In genomic region chr6:152980656-152981055, GRCh38 we compare ENCODE assay signal across 11 cellular contexts. TPM values are rescaled to one million over a fixed set of nuclear protein-coding genes. Genes with fewer than 3 reads are reported as not detected.
DNase-seq lines count a peak whose midpoint lies in the region; ATAC-seq and TF ChIP-seq lines count a peak whose summit lies in the region.
"Had no signal": no experiment of that assay in that cellular context is flagged by ENCODE, and none has a peak within 500 bp of the region (broad histone marks: within the 10 kb centered on the region; RNA-seq: fewer than 3 reads in every experiment).

No MANE protein-coding gene starts in this region.

- H3K36me3 ChIP-seq in BLaER1 (peaks cover 36% of the 10 kb centered on the region), HAP-1 (replicated peaks) (peaks cover 29% of the 10 kb centered on the region), testis (ENCODE audit: low read depth, missing control alignments) (no peaks in the 10 kb centered on the region)
- H3K36me3 ChIP-seq: uterus had no signal

- H3K4me1 Mint-ChIP-seq in activated CD8-positive, alpha-beta T cell treated with anti-CD3 and anti-CD28 coated beads for 36 hours (ENCODE audit: low read depth), result peaks cover 48% of the 10 kb centered on the region
- H3K4me1 Mint-ChIP-seq in immature natural killer cell, result peaks cover 38 to 55% of the 10 kb centered on the region in 2 donors

- H3K9me3 ChIP-seq in BLaER1 (no peaks in the 10 kb centered on the region), HAP-1 (no peaks in the 10 kb centered on the region), testis (no peaks in the 10 kb centered on the region)
- H3K9me3 ChIP-seq: uterus had no signal

- peaks cover 71% of the 10 kb centered on the region for H4K20me1 ChIP-seq in BLaER1

- CTCF ChIA-PET in activated CD8-positive, alpha-beta T cell treated with anti-CD3 and anti-CD28 coated beads for 36 hours (lab: Charles Lee), result interaction anchor here (1.3 kb wide), 1 partner anchor 11 kb away, joined by 3 read pairs; no protein-coding TSS in a partner anchor

- H3K4me3 ChIP-seq in BLaER1 (peak overlapping the region; percentile 97), HAP-1 (peak overlapping the region; percentile 72), testis (no peak overlapping the region)
- H3K4me3 ChIP-seq: uterus had no signal

- in situ Hi-C loops in HAP-1 (cut with MboI; ENCODE audit: low sequenced_read_pairs), result loop anchor here (25.0 kb wide), 1 partner anchor 1518 kb away; the partner anchor contains the start of gene RMND1

- POLR2A ChIA-PET in activated CD8-positive, alpha-beta T cell treated with anti-CD3 and anti-CD28 coated beads for 36 hours (lab: Charles Lee), result interaction anchor here (1.0 kb wide), 1 partner anchor 38 kb away, joined by 3 read pairs; no protein-coding TSS in a partner anchor

- no peaks in the 10 kb centered on the region for H3K9me3 Mint-ChIP-seq in activated CD8-positive, alpha-beta T cell treated with anti-CD3 and anti-CD28 coated beads for 36 hours
- H3K9me3 Mint-ChIP-seq in immature natural killer cell, result no peaks in the 10 kb centered on the region

- no peak for ATAC-seq in activated CD8-positive, alpha-beta T cell treated with anti-CD3 and anti-CD28 coated beads for 36 hours
- ATAC-seq in HG03571 (IDR thresholded peaks at IDR 0.05; ENCODE audit: unreplicated experiment), result no peak

- H3K27ac ChIP-seq in BLaER1 (0 out of 2 replicates have a peak overlapping the region, but pooled peaks have one; percentile 90), testis (no peak overlapping the region)
- H3K27ac ChIP-seq: uterus had no signal

- TF ChIP-seq CTCF in activated CD8-positive, alpha-beta T cell treated with anti-CD3 and anti-CD28 coated beads for 36 hours (IDR thresholded peaks at IDR 0.05), result no peak
- TF ChIP-seq CTCF in testis (IDR thresholded peaks at IDR 0.05), result no peak

- no peaks in the 10 kb centered on the region for H3K27me3 ChIP-seq in BLaER1
- H3K27me3 ChIP-seq in HAP-1 (ENCODE audit: low read depth), result no peaks in the 10 kb centered on the region
- no peaks in the 10 kb centered on the region for H3K27me3 ChIP-seq in testis
- H3K27me3 ChIP-seq: uterus had no signal

- peak overlapping the region; percentile 88 for H3K4me2 ChIP-seq in BLaER1

- peak overlapping the region; percentile 85 for H3K4me3 Mint-ChIP-seq in activated CD8-positive, alpha-beta T cell treated with anti-CD3 and anti-CD28 coated beads for 36 hours
- H3K4me3 Mint-ChIP-seq in immature natural killer cell, result peak overlapping the region in 4 of 5 donors; percentile 17 to 47 (median 30)

- H3K4me1 ChIP-seq in BLaER1, result peaks cover 76% of the 10 kb centered on the region
- peaks cover 44% of the 10 kb centered on the region for H3K4me1 ChIP-seq in HAP-1
- peaks cover 18% of the 10 kb centered on the region for H3K4me1 ChIP-seq in testis

- peak overlapping the region; percentile 83 for H3K9ac ChIP-seq in BLaER1

- no peaks in the 10 kb centered on the region for H3K27me3 Mint-ChIP-seq in activated CD8-positive, alpha-beta T cell treated with anti-CD3 and anti-CD28 coated beads for 36 hours
- peaks cover 11 to 13% (median 12%) of the 10 kb centered on the region in 3 donors for H3K27me3 Mint-ChIP-seq in immature natural killer cell (ENCODE audit: low read depth in 3 of 3)

- no peak for TF ChIP-seq POLR2A in testis (IDR thresholded peaks at IDR 0.05)

- H3K27ac Mint-ChIP-seq in activated CD8-positive, alpha-beta T cell treated with anti-CD3 and anti-CD28 coated beads for 36 hours, result no peak overlapping the region
- H3K27ac Mint-ChIP-seq in immature natural killer cell, result peak overlapping the region in 1 of 6 donors; percentile 8

- WGBS in testis, 2 donors, result 66 to 84% methylated on average over 1 of the region's 1 CpG

- peaks cover 64% of the 10 kb centered on the region for H3K36me3 Mint-ChIP-seq in activated CD8-positive, alpha-beta T cell treated with anti-CD3 and anti-CD28 coated beads for 36 hours (ENCODE audit: low read depth)
- peaks cover 0 to 4% (median 0%) of the 10 kb centered on the region in 3 donors for H3K36me3 Mint-ChIP-seq in immature natural killer cell

- intact Hi-C loops in activated CD8-positive, alpha-beta T cell treated with anti-CD3 and anti-CD28 coated beads for 36 hours (cut with micrococcal nuclease), result loop anchor here (5.0 kb wide), 1 partner anchor 1528 kb away; the partner anchor contains the start of gene RMND1
- intact Hi-C loops in testis (cut with DNase I; ENCODE audit: low total_unique reads), result no loop called here

- DNase-seq in HAP-1 (ENCODE audit: low spot score in 2 of 2) (no peak), immature natural killer cell (no peak), testis (no peak), NCI-H748 treated with DMSO at 0.1 percent for 48 hours (lab: John Stamatoyannopoulos, UW) (no peak), NAMALWA (ENCODE audit: low spot score) (no peak)
- no peak for DNase-seq in activated CD8-positive, alpha-beta T cell treated with anti-CD3 and anti-CD28 coated beads for 36 hours
- DNase-seq: DMS79 treated with DMSO at 0.1 percent for 48 hours; stimulated activated CD4-positive, alpha-beta T cell treated with anti-CD3 and anti-CD28 coated beads, Interleukin-4, amount 100 ng/mL, for 4 hours; uterus had no signal

RNA-seq across cellular contexts. Expression of gene FBXO5, which starts 2.2 kb away (rescaled TPM):
- 10 to 100 TPM; 40.9 to 44.0 TPM for total RNA-seq in activated CD8-positive, alpha-beta T cell treated with anti-CD3 and anti-CD28 coated beads for 36 hours
- polyA plus RNA-seq in immature natural killer cell (1 to 10 TPM; 3.4 to 10.0 (median 5.7) TPM), testis (ENCODE audit: insufficient read depth, low read depth, low replicate concordance) (6.0 TPM)
- 1 to 10 TPM; 6.8 to 8.3 TPM for total RNA-seq in testis

RNA-seq across cellular contexts. Expression of gene MTRF1L, which starts 21.9 kb away (rescaled TPM):
- total RNA-seq in activated CD8-positive, alpha-beta T cell treated with anti-CD3 and anti-CD28 coated beads for 36 hours, result 10 to 100 TPM; 15.7 to 17.5 TPM
- polyA plus RNA-seq in immature natural killer cell (10 to 100 TPM; 10.4 to 17.6 (median 16.4) TPM), testis (ENCODE audit: insufficient read depth, low read depth, low replicate concordance) (18.4 TPM)
- 10 to 100 TPM; 10.7 to 19.4 TPM for total RNA-seq in testis

Comparison
In these comparisons a context has a peak if more than half of its experiments do, and no peak if none do; other contexts are left out.
1. H3K4me3 ChIP-seq: peak in BLaER1 (single experiment) and HAP-1 (single experiment); none in testis (0 of 2).
2. RNA of gene FBXO5, which starts 2.2 kb away (total RNA-seq): 40.9 to 44.0 TPM in activated CD8-positive, alpha-beta T cell treated with anti-CD3 and anti-CD28 coated beads for 36 hours; 6.8 to 8.3 TPM in testis; every median in the first group is over 4 times any median in the second.